7 cellular contexts compared by ENCODE assay signal in genomic region chr5:17189381-17190036, GRCh38. TPM values are rescaled to one million over a fixed set of nuclear protein-coding genes. Genes with fewer than 3 reads are reported as not detected.
A peak's percentile ranks its signal among the peaks of the same experiment; 100 is the strongest.
DNase-seq lines count a peak whose midpoint lies in the region; ATAC-seq, FAIRE-seq and TF ChIP-seq lines count a peak whose summit lies in the region.

No MANE protein-coding gene starts in this region.

- H3K4me3 ChIP-seq in GM12875 (ENCODE audit: low read depth, low read length) (no peak overlapping the region), body of pancreas (no peak overlapping the region), kidney (ENCODE audit: low read length in 2 of 2) (no peak overlapping the region)

- H3K9ac ChIP-seq in kidney (ENCODE audit: low read length in 2 of 2): no peak overlapping the region

- no peak for TF ChIP-seq POLR2A in body of pancreas (IDR thresholded peaks at IDR 0.05)

- TF ChIP-seq CTCF in GM12875 (IDR thresholded peaks at IDR 0.05; ENCODE audit: borderline replicate concordance, insufficient read depth, low read depth, low read length) (peak; percentile 73), body of pancreas (IDR thresholded peaks at IDR 0.05) (peak; percentile 62 to 88 (median 78)), kidney (IDR thresholded peaks at IDR 0.05; ENCODE audit: borderline replicate concordance, extremely low read depth, insufficient read depth) (peak; percentile 65)

- intact Hi-C loops in body of pancreas (cut with DNase I) (loop anchor here (5.0 kb wide), 1 partner anchor 397 kb away; no protein-coding TSS in a partner anchor), kidney (cut with DNase I) (loop anchor here (5.0 kb wide), 1 partner anchor 402 kb away; no protein-coding TSS in a partner anchor)

- no peak overlapping the region for H3K27ac ChIP-seq in body of pancreas
- no peak overlapping the region for H3K27ac ChIP-seq in kidney (ENCODE audit: low read depth in 2 of 2, low read length in 2 of 2)

- FAIRE-seq in kidney (lab: Jason Lieb, UNC): no peak

- ATAC-seq in HG02852 (IDR thresholded peaks at IDR 0.05; ENCODE audit: unreplicated experiment) (peak; percentile 72), body of pancreas (peak; percentile 61)

- H3K36me3 ChIP-seq in body of pancreas (replicated peaks in 1 of 2; ENCODE audit: insufficient read depth in 1 of 2, low read depth in 2 of 2) (no peaks in the 10 kb centered on the region), kidney (ENCODE audit: control insufficient read depth in 1 of 2, insufficient read depth in 2 of 2, low read length in 2 of 2) (no peaks in the 10 kb centered on the region)

- H3K4me1 ChIP-seq in body of pancreas (peaks cover 15% of the 10 kb centered on the region), kidney (ENCODE audit: control insufficient read depth in 1 of 2, insufficient read depth in 1 of 2, low read depth in 1 of 2, low read length in 2 of 2) (no peaks in the 10 kb centered on the region)

- WGBS in body of pancreas, 2 donors: 13 to 18% methylated on average over 13 of the region's 13 CpGs

- DNase-seq in NCI-H2081 (lab: John Stamatoyannopoulos, UW): peak; percentile 89 to 91
- DNase-seq in T1000 (lab: John Stamatoyannopoulos, UW): peak; percentile 7
- DNase-seq in body of pancreas: peak; percentile 66 to 84 (median 74)
- DNase-seq in kidney: peak; percentile 81
- peak; percentile 18 for DNase-seq in stimulated activated CD4-positive, alpha-beta T cell treated with anti-CD3 and anti-CD28 coated beads, Interleukin-2, amount 100 ng/mL, for 4 hours (ENCODE audit: low read depth)

- H3K9me3 ChIP-seq in body of pancreas (no peaks in the 10 kb centered on the region), kidney (ENCODE audit: control insufficient read depth in 1 of 2, low read length in 2 of 2) (no peaks in the 10 kb centered on the region)

- no peaks in the 10 kb centered on the region for H3K27me3 ChIP-seq in body of pancreas

RNA-seq across cellular contexts. Expression of gene BASP1, which starts 27.9 kb away (rescaled TPM):
- total RNA-seq in body of pancreas (1 to 10 TPM; 4.0 to 4.7 TPM), kidney (12.5 TPM)
- polyA plus RNA-seq in kidney (ENCODE audit: insufficient read depth, low read depth, low replicate concordance): 5.1 TPM

Comparison
In these comparisons a context has a peak if more than half of its experiments do, and no peak if none do; other contexts are left out.
1. DNase-seq: peak in every context shown above with its lines; median percentile 90 in NCI-H2081; 81 in kidney; 74 in body of pancreas; 18 in stimulated activated CD4-positive, alpha-beta T cell treated with anti-CD3 and anti-CD28 coated beads, Interleukin-2, amount 100 ng/mL, for 4 hours; 7 in T1000.